ENCODE assay signal across 26 cellular contexts in genomic region chr4:172887959-172888358, GRCh38.
"Had no signal": no experiment of that assay in that cellular context is flagged by ENCODE, and none has a peak within 500 bp of the region (broad histone marks: within the 10 kb centered on the region; RNA-seq: fewer than 3 reads in every experiment).

No MANE protein-coding gene starts in this region.

- H3K36me3 ChIP-seq: stomach, suprapubic skin, thoracic aorta, thyroid gland, tibial artery, tibial nerve, transverse colon, upper lobe of left lung, upper lobe of right lung, uterus, vagina had no signal

- H3K4me1 ChIP-seq: stomach, suprapubic skin, testis, thyroid gland, tibial artery, tibial nerve, transverse colon, upper lobe of left lung, upper lobe of right lung, uterus, vagina had no signal

- H3K4me3 ChIP-seq: stomach, suprapubic skin, testis, thoracic aorta, thyroid gland, tibial artery, tibial nerve, transverse colon, upper lobe of left lung, upper lobe of right lung, uterus, vagina had no signal

- H3K9me3 ChIP-seq: suprapubic skin, testis, thoracic aorta, thyroid gland, upper lobe of right lung, uterus, vagina had no signal

- H3K27me3 ChIP-seq: stomach, suprapubic skin, testis, thyroid gland, tibial artery, tibial nerve, transverse colon, upper lobe of left lung, upper lobe of right lung, uterus, vagina had no signal

- DNase-seq: stimulated activated CD4-positive, alpha-beta T cell treated with anti-CD3 and anti-CD28 coated beads, Interleukin-2, amount 100 ng/mL, for 48 hours; stimulated activated CD4-positive, alpha-beta T cell treated with anti-CD3 and anti-CD28 coated beads, Interleukin-4, amount 100 ng/mL, for 1 hour; stimulated activated CD4-positive, alpha-beta T cell treated with anti-CD3 and anti-CD28 coated beads, Interleukin-4, amount 100 ng/mL, for 24 hours; stimulated activated CD4-positive, alpha-beta T cell treated with anti-CD3 and anti-CD28 coated beads, Interleukin-4, amount 100 ng/mL, for 4 hours; stimulated activated CD8-positive, alpha-beta memory T cell treated with anti-CD3 and anti-CD28 coated beads, Interleukin-4, amount 100 ng/mL, for 48 hours; stimulated activated naive B cell treated with anti-CD40 and anti-IgM and Interleukin-4, amounts not matched to agents 10 μg/mL and 1 μg/mL and 100 μg/mL, for 72 hours; stimulated activated naive CD4-positive, alpha-beta T cell; stimulated activated naive CD4-positive, alpha-beta T cell treated with Interleukin-2 at 50 U/mL for 16 hours; stimulated activated naive CD8-positive, alpha-beta T cell treated with anti-CD3 and anti-CD28 coated beads, Interleukin-15, amount 100 ng/mL, for 72 hours; stimulated activated naive CD8-positive, alpha-beta T cell treated with anti-CD3 and anti-CD28 coated beads, Interleukin-15, Interleukin-2, amounts not matched to agents 100 U/mL and 50 U/mL, for 24 hours; stomach; substantia nigra; testis; thyroid gland; tibial artery; transverse colon; trophoblast cell; upper lobe of left lung; upper lobe of right lung; uterus had no signal

- H3K27ac ChIP-seq: stomach, suprapubic skin, testis, thoracic aorta, thyroid gland, tibial artery, tibial nerve, transverse colon, upper lobe of left lung, upper lobe of right lung, uterus, vagina had no signal

- ATAC-seq: stimulated activated effector memory CD8-positive, alpha-beta T cell treated with anti-CD3 and anti-CD28 coated beads, Interleukin-12 subunit alpha, Interleukin-12 subunit beta, amount 100 ng/mL, for 72 hours; stimulated activated memory B cell treated with anti-CD40 and anti-IgM and Interleukin-4, amounts not matched to agents 10 μg/mL and 1 μg/mL and 100 μg/mL, for 72 hours; stimulated activated naive B cell treated with anti-CD40 and anti-IgM and Interleukin-4, amounts not matched to agents 10 μg/mL and 1 μg/mL and 100 μg/mL, for 72 hours; stimulated activated naive CD8-positive, alpha-beta T cell treated with anti-CD3 and anti-CD28 coated beads, Interleukin-15, amount 100 ng/mL, for 72 hours; stimulated activated naive CD8-positive, alpha-beta T cell treated with anti-CD3 and anti-CD28 coated beads, Interleukin-15, Interleukin-2, amounts not matched to agents 100 U/mL and 50 U/mL, for 24 hours; upper lobe of right lung had no signal
